In the genomic region with DNA sequence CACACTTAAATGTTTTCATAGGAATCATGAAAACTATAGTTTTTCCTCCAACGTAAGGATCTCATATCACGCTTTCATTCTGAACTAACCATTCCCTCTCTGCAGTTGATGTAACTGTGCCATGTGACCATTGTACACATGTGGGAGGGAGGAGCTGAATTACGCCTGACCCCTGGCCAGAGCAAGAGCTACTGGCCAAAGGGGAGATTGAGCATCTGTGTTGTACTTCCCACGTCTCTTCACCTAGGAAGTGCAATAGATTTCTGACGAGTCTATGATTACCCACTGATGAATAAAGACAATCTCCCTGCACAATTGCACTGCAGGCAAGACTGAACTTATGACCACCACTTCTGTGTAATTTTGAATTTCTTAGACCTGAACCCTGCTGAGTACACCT, we compare ENCODE assay signal across 18 cellular contexts. TPM values are rescaled to one million over a fixed set of nuclear protein-coding genes. Genes with fewer than 3 reads are reported as not detected.
A peak's percentile ranks its signal among the peaks of the same experiment; 100 is the strongest.
DNase-seq lines count a peak whose midpoint lies in the region; ATAC-seq, FAIRE-seq and TF ChIP-seq lines count a peak whose summit lies in the region.
"Had no signal": no experiment of that assay in that cellular context is flagged by ENCODE, and none has a peak within 500 bp of the region (broad histone marks: within the 10 kb centered on the region; RNA-seq: fewer than 3 reads in every experiment).

No MANE protein-coding gene starts in this region.

- no peaks in the 10 kb centered on the region for H3K9me3 Mint-ChIP-seq in activated T-cell treated with anti-CD3 and anti-CD28 coated beads, Interleukin-2, amount 50 U/mL, for 24 hours
- H3K9me3 Mint-ChIP-seq in type B pancreatic cell: no peaks in the 10 kb centered on the region
- H3K9me3 Mint-ChIP-seq: mesothelial cell of epicardium had no signal

- H3K36me3 Mint-ChIP-seq in activated T-cell treated with anti-CD3 and anti-CD28 coated beads, Interleukin-2, amount 50 U/mL, for 24 hours (ENCODE audit: low read depth): peaks cover 64% of the 10 kb centered on the region
- H3K36me3 Mint-ChIP-seq in type B pancreatic cell: no peaks in the 10 kb centered on the region
- H3K36me3 Mint-ChIP-seq: mesothelial cell of epicardium had no signal

- no peak for TF ChIP-seq EP300 in K562 (IDR thresholded peaks at IDR 0.05; ENCODE audit: low read length)

- H3K36me3 ChIP-seq in OCI-LY7 (ENCODE audit: insufficient read depth, low read length) (peaks cover 68% of the 10 kb centered on the region), K562 (ENCODE audit: control insufficient read depth, insufficient read depth, low read length) (peaks cover 11% of the 10 kb centered on the region; the same call in 1 of the 3 replicates)

- 17% methylated on average over 5 of the region's 5 CpGs for WGBS in K562 (ENCODE audit: insufficient coverage, low coverage, missing lambda C conversion rate)

- POLR2A ChIA-PET in OCI-LY7 (lab: Charles Lee): interaction anchor here (0.6 to 1.8 kb wide), 22 partner anchors 9 to 893 kb away, joined by 3 to 11 read pairs (median 4); partner anchors contain the start of gene PTPRC
- POLR2A ChIA-PET in K562 (lab: Yijun Ruan, JAX): interaction anchor here (0.7 kb wide), 1 partner anchor 469 kb away, joined by 3 read pairs; no protein-coding TSS in a partner anchor

- H3K27ac ChIP-seq in OCI-LY7 (ENCODE audit: low read depth, low read length, poor library complexity, severe bottlenecking) (peak overlapping the region; percentile 46), K562 (ENCODE audit: extremely low read depth, low read depth, low read length) (peak overlapping the region; percentile 7; the same call in 1 of the 3 replicates)

- H3K4me1 ChIP-seq in OCI-LY7 (ENCODE audit: insufficient read depth, low read length, poor library complexity, severe bottlenecking) (peaks cover 74% of the 10 kb centered on the region), K562 (replicated peaks in 1 of 2; ENCODE audit: control insufficient read depth in 2 of 2, insufficient read depth in 2 of 2, low read length in 2 of 2) (peaks cover 0 to 17% of the 10 kb centered on the region in 2 experiments; a peak in 3 of 5 replicates)

- ATAC-seq in K562 (peak; percentile 78), HG02642 (IDR thresholded peaks at IDR 0.05; ENCODE audit: poor library complexity, unreplicated experiment) (no peak)
- peak; percentile 40 for ATAC-seq in stimulated activated naive CD8-positive, alpha-beta T cell treated with anti-CD3 and anti-CD28 coated beads, Interleukin-15, Interleukin-2, amounts not matched to agents 100 U/mL and 50 U/mL, for 24 hours

- peak overlapping the region; percentile 79 for H3K4me2 ChIP-seq in OCI-LY7 (ENCODE audit: low read length)
- 0 out of 2 replicates have a peak overlapping the region, but pooled peaks have one; percentile 0 for H3K4me2 ChIP-seq in K562 (ENCODE audit: insufficient read depth, low read length)
- H3K4me2 ChIP-seq: smooth muscle cell had no signal

- CTCF ChIA-PET in OCI-LY7 (lab: Charles Lee; ENCODE audit: unreplicated experiment): no interaction called here
- CTCF ChIA-PET in K562 (lab: Yijun Ruan, JAX; ENCODE audit: low intra/inter-chr PET ratio): no interaction called here

- H3K79me2 ChIP-seq in OCI-LY7 (ENCODE audit: insufficient read depth, low read depth, low read length): peaks cover 100% of the 10 kb centered on the region
- peaks cover 65% of the 10 kb centered on the region for H3K79me2 ChIP-seq in K562 (ENCODE audit: control insufficient read depth, insufficient read depth, low read length)

- peaks cover 3% of the 10 kb centered on the region; the same call in 1 of the 2 replicates for H4K20me1 ChIP-seq in OCI-LY7 (ENCODE audit: insufficient read depth, low read length)
- H4K20me1 ChIP-seq in K562 (replicated peaks; ENCODE audit: control insufficient read depth, insufficient read depth, low read length): no peaks in the 10 kb centered on the region

- no peak overlapping the region for H3K4me3 ChIP-seq in OCI-LY7 (ENCODE audit: low read depth, low read length, poor library complexity, severe bottlenecking)
- no peak overlapping the region for H3K4me3 ChIP-seq in K562
- H3K4me3 ChIP-seq: smooth muscle cell had no signal

- in situ Hi-C loops in K562 (cut with MboI): no loop called here

- no peaks in the 10 kb centered on the region for H3K27me3 ChIP-seq in K562 (ENCODE audit: control insufficient read depth in 2 of 2, insufficient read depth in 2 of 2, low read length in 2 of 2)

- TF ChIP-seq POLR2A in K562 (conservative IDR thresholded peaks at IDR 0.05): no peak

- H3K9me1 ChIP-seq in K562 (ENCODE audit: control insufficient read depth, insufficient read depth, low read length): no peaks in the 10 kb centered on the region

- no peak for DNase-seq in activated T-cell treated with anti-CD3 and anti-CD28 coated beads, Interleukin-2, amount 50 U/mL, for 24 hours
- no peak for DNase-seq in activated T-cell treated with anti-CD3 and anti-CD28 coated beads, Interleukin-2, amount 50 U/mL, for 1 hour
- DNase-seq in OCI-LY7 (ENCODE audit: low spot score) (no peak), K562 (ENCODE audit: extremely low read depth in 1 of 4, low spot score in 3 of 4) (peak in 1 of 4 experiments; percentile 54), GM20000 (ENCODE audit: low spot score) (no peak), type B pancreatic cell (ENCODE audit: extremely low spot score, unreplicated experiment) (no peak)
- DNase-seq in stimulated activated naive CD8-positive, alpha-beta T cell treated with anti-CD3 and anti-CD28 coated beads, Interleukin-15, Interleukin-2, amounts not matched to agents 100 U/mL and 50 U/mL, for 24 hours: no peak
- DNase-seq: DMS 273 treated with DMSO at 0.1 percent for 48 hours, NCI-H2029, NCI-H774, substantia nigra had no signal

- peak overlapping the region; percentile 64 for H3K4me3 Mint-ChIP-seq in activated T-cell treated with anti-CD3 and anti-CD28 coated beads, Interleukin-2, amount 50 U/mL, for 24 hours
- no peak overlapping the region for H3K4me3 Mint-ChIP-seq in type B pancreatic cell
- H3K4me3 Mint-ChIP-seq: mesothelial cell of epicardium had no signal

- H3K4me1 Mint-ChIP-seq in activated T-cell treated with anti-CD3 and anti-CD28 coated beads, Interleukin-2, amount 50 U/mL, for 24 hours (ENCODE audit: low read depth): peaks cover 78% of the 10 kb centered on the region
- H3K4me1 Mint-ChIP-seq in type B pancreatic cell (ENCODE audit: unreplicated experiment): peaks cover 4% of the 10 kb centered on the region

- no peaks in the 10 kb centered on the region for H3K9me3 ChIP-seq in OCI-LY7 (ENCODE audit: low read length)
- no peaks in the 10 kb centered on the region; the same call in 1 of the 2 replicates for H3K9me3 ChIP-seq in K562 (replicated peaks; ENCODE audit: control insufficient read depth, insufficient read depth, low read depth, low read length)

- TF ChIP-seq CTCF in OCI-LY7 (conservative IDR thresholded peaks at IDR 0.05; ENCODE audit: low read length): no peak
- no peak for TF ChIP-seq CTCF in K562 (IDR thresholded peaks at IDR 0.05 in 2 of 3, conservative IDR thresholded peaks at IDR 0.05 in 1 of 3; ENCODE audit: insufficient read depth in 2 of 3, low read depth in 1 of 3, low read length in 3 of 3)
- TF ChIP-seq CTCF in GM20000 (IDR thresholded peaks at IDR 0.05; ENCODE audit: extremely low read depth, missing control alignments): no peak
- no peak for TF ChIP-seq CTCF in type B pancreatic cell (conservative IDR thresholded peaks at IDR 0.05)

- FAIRE-seq in K562 (lab: Jason Lieb, UNC): peak; percentile 69
- FAIRE-seq: bronchial epithelial cell, endometrium, frontal cortex had no signal

- H2AFZ ChIP-seq in OCI-LY7 (ENCODE audit: low read length) (no peak overlapping the region), K562 (ENCODE audit: low read depth, low read length) (peak overlapping the region; percentile 35; the same call in 1 of the 2 replicates)

- no peaks in the 10 kb centered on the region for H3K9me2 ChIP-seq in OCI-LY7 (ENCODE audit: insufficient read depth, low read length)

- no peaks in the 10 kb centered on the region for H3K27me3 Mint-ChIP-seq in activated T-cell treated with anti-CD3 and anti-CD28 coated beads, Interleukin-2, amount 50 U/mL, for 24 hours
- H3K27me3 Mint-ChIP-seq in type B pancreatic cell: no peaks in the 10 kb centered on the region

- H3K27ac Mint-ChIP-seq in activated T-cell treated with anti-CD3 and anti-CD28 coated beads, Interleukin-2, amount 50 U/mL, for 24 hours: peak overlapping the region; percentile 91
- no peak overlapping the region for H3K27ac Mint-ChIP-seq in type B pancreatic cell
- H3K27ac Mint-ChIP-seq: mesothelial cell of epicardium had no signal

- TF ChIP-seq RAD21 in K562 (CRISPR knock-in tag; conservative IDR thresholded peaks at IDR 0.05 in 1 of 2, IDR thresholded peaks at IDR 0.05 in 1 of 2): no peak

- no peak overlapping the region for H3K9ac ChIP-seq in K562 (ENCODE audit: insufficient read depth in 1 of 2, low read depth in 2 of 2, low read length in 2 of 2)

- intact Hi-C loops in OCI-LY7 (cut with micrococcal nuclease; ENCODE audit: unreplicated experiment): no loop called here
- intact Hi-C loops in K562 (cut with micrococcal nuclease): no loop called here

- no TSS peak for BruUV-seq in OCI-LY7 (replicated peaks; lab: Mats Ljungman, UMichigan)
- no TSS peak for BruUV-seq in K562 (replicated peaks; lab: Mats Ljungman, UMichigan)

TF ChIP-seq in K562, 482 proteins besides CTCF, POLR2A, EP300 and RAD21 (continues in another document):
- TF ChIP-seq KHSRP (IDR thresholded peaks at IDR 0.05): no peak

RNA-seq across cellular contexts. Expression of gene PTPRC, which starts 24.0 kb away (rescaled TPM):
- total RNA-seq in OCI-LY7 (2014; rRNA removed; shearing (Covaris generic)): 161 and 177 TPM in 2 replicates
- total RNA-seq in OCI-LY7 (2022) (241 and 264 TPM in 2 replicates), K562 (2014; rRNA removed) (44.4 and 55.8 TPM in 2 replicates), K562 (2014; rRNA removed; fragmentation: Illumina TruSeq; extraction: Trizol) (107 and 112 TPM in 2 replicates), K562 (2015; rRNA removed; fragmentation: Illumina TruSeq; extraction: Trizol) (95.3 and 105 TPM in 2 replicates), K562 (2021) (62.9 and 67.6 TPM in 2 replicates), type B pancreatic cell (ENCODE audit: low replicate concordance) (not detected in 2 replicates)
- total RNA-seq in K562 (2011; cell fraction: chromatin; rRNA removed; ENCODE audit: low replicate concordance): 30.9 and 123 TPM in 2 replicates
- total RNA-seq in K562 (2011; cell fraction: nucleolus; rRNA removed): 20.2 and 42.1 TPM in 2 replicates
- total RNA-seq in K562 (2011; cell fraction: nucleoplasm; rRNA removed): 71.2 and 74.3 TPM in 2 replicates
- polyA plus RNA-seq in K562 (2011; rRNA removed) (7.1 and 21.8 TPM in 2 replicates), K562 (2014; fragmentation: Illumina TruSeq; extraction: Trizol) (73.5 and 86.1 TPM in 2 replicates), K562 (2014; fragmentation: Nextera tagmentation; extraction: Ambion mirVana) (10 to 100 TPM; 38.8 to 65.1 TPM), K562 (2014; rRNA removed) (49.1 and 51.1 TPM in 2 replicates)
- 3.1 and 12.6 TPM in 2 replicates for polyA plus RNA-seq in K562 (2011; cell fraction: cytosol; rRNA removed)
- 4.3 and 14.6 TPM in 2 replicates for polyA plus RNA-seq in K562 (2011; cell fraction: nucleus; rRNA removed)
- 41.4 and 61.2 TPM in 2 replicates for polyA plus RNA-seq in K562 (2012)
- polyA minus RNA-seq in K562 (2011; rRNA and poly(A)+ RNA removed): 12.3 and 47.6 TPM in 2 replicates
- 5.2 and 12.3 TPM in 2 replicates for polyA minus RNA-seq in K562 (2011; cell fraction: cytosol; rRNA and poly(A)+ RNA removed)
- 7.1 and 45.3 TPM in 2 replicates for polyA minus RNA-seq in K562 (2011; cell fraction: nucleus; rRNA and poly(A)+ RNA removed)
- total RNA-seq: bronchial epithelial cell, MCF 10A, mesothelial cell of epicardium had no signal
- polyA plus RNA-seq: smooth muscle cell had no signal

Comparison
In these comparisons a context has a peak if more than half of its experiments do, and no peak if none do; other contexts are left out.
1. RNA of gene PTPRC, which starts 24.0 kb away (total RNA-seq): 161 to 264 TPM in OCI-LY7 and 20.2 to 123 TPM in K562; not detected in type B pancreatic cell; every median in the first group is over 10 times any median in the second.